20 cellular contexts compared by ENCODE assay signal in the genomic region with DNA sequence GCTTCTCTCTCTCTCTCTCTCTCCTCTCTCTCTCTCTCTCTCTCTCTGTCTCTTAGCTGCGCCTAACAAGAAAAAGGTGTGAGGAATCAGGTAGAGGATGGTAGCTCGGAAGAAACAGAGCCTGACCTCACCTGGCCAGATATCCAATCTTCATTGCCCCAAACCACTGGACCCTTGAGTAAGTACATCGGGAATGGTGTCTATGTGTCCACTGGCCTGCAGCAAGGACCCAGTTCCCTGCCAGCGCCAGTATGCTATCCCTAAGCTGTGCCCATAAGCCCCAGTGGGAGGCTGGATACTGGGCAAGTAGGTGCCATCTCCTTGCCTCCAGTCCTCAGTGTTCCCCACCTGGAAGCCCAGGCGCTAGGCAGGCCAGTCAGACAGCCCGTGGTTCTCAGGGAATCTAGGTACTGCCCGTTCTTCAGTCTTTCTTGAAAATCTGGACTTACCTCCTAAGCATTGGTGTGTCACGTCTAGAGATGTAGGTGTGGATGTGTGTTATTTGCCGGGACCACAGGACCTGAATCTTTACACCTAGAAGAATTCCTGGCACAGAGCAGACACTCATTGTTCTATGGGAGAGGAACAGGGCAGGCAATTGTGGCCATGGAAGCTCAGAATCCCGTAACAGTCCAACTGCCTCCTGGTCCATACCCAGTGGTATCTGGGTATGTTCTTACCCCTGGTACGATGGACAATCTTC. TPM values are rescaled to one million over a fixed set of nuclear protein-coding genes. Genes with fewer than 3 reads are reported as not detected.
A peak's percentile ranks its signal among the peaks of the same experiment; 100 is the strongest.
DNase-seq lines count a peak whose midpoint lies in the region; TF ChIP-seq lines count a peak whose summit lies in the region.
"Had no signal": no experiment of that assay in that cellular context is flagged by ENCODE, and none has a peak within 500 bp of the region (broad histone marks: within the 10 kb centered on the region; RNA-seq: fewer than 3 reads in every experiment).

No MANE protein-coding gene starts in this region.

- peaks cover 11 to 28% of the 10 kb centered on the region in 2 donors for H3K27me3 ChIP-seq in duodenal mucosa (ENCODE audit: control insufficient read depth in 1 of 2, insufficient read depth in 2 of 2, low read length in 2 of 2)
- H3K27me3 ChIP-seq in mucosa of rectum (ENCODE audit: control insufficient read depth in 2 of 2, insufficient read depth in 2 of 2, low read length in 2 of 2), result peaks cover 19 to 22% of the 10 kb centered on the region in 2 donors
- peaks cover 83% of the 10 kb centered on the region for H3K27me3 ChIP-seq in transverse colon
- peaks cover 19 to 50% of the 10 kb centered on the region in 2 donors for H3K27me3 ChIP-seq in right atrium auricular region

- H3K36me3 ChIP-seq in duodenal mucosa (ENCODE audit: control insufficient read depth in 1 of 2, insufficient read depth in 2 of 2, low read length in 2 of 2), result no peaks in the 10 kb centered on the region
- no peaks in the 10 kb centered on the region for H3K36me3 ChIP-seq in mucosa of rectum (ENCODE audit: control insufficient read depth in 2 of 2, insufficient read depth in 2 of 2, low read length in 2 of 2)
- H3K36me3 ChIP-seq in transverse colon, result no peaks in the 10 kb centered on the region
- H3K36me3 ChIP-seq in right atrium auricular region, result no peaks in the 10 kb centered on the region

- no peaks in the 10 kb centered on the region for H3K4me1 ChIP-seq in duodenal mucosa (ENCODE audit: control insufficient read depth in 1 of 2, insufficient read depth in 2 of 2, low read length in 2 of 2)
- peaks cover 4 to 22% of the 10 kb centered on the region in 2 donors for H3K4me1 ChIP-seq in mucosa of rectum (ENCODE audit: control insufficient read depth in 2 of 2, insufficient read depth in 2 of 2, low read length in 2 of 2)
- peaks cover 0 to 43% (median 17%) of the 10 kb centered on the region in 4 donors for H3K4me1 ChIP-seq in transverse colon
- H3K4me1 ChIP-seq in right atrium auricular region, result peaks cover 0 to 31% of the 10 kb centered on the region in 2 donors

- no peaks in the 10 kb centered on the region for H3K9me3 ChIP-seq in duodenal mucosa (ENCODE audit: control insufficient read depth in 1 of 2, low read length in 2 of 2)
- H3K9me3 ChIP-seq in mucosa of rectum (ENCODE audit: control insufficient read depth in 2 of 2, low read length in 2 of 2), result no peaks in the 10 kb centered on the region
- no peaks in the 10 kb centered on the region for H3K9me3 ChIP-seq in transverse colon
- no peaks in the 10 kb centered on the region for H3K9me3 ChIP-seq in right atrium auricular region

- no peak for TF ChIP-seq POLR2A in transverse colon (IDR thresholded peaks at IDR 0.05)

- H3K9ac ChIP-seq in duodenal mucosa (ENCODE audit: low read depth in 1 of 2, low read length in 2 of 2), result peak overlapping the region; percentile 60 to 85
- H3K9ac ChIP-seq in mucosa of rectum (ENCODE audit: low read depth in 1 of 2, low read length in 2 of 2), result peak overlapping the region; percentile 54 to 94

- TF ChIP-seq EP300 in transverse colon (IDR thresholded peaks at IDR 0.05; ENCODE audit: low read depth), result no peak

- H3K27ac ChIP-seq in duodenal mucosa (ENCODE audit: low read depth, low read length), result peak overlapping the region; percentile 61
- H3K27ac ChIP-seq in mucosa of rectum (ENCODE audit: low read depth in 2 of 2, low read length in 2 of 2), result peak overlapping the region; percentile 91 to 95
- peak overlapping the region; percentile 84 to 97 (median 92) for H3K27ac ChIP-seq in transverse colon
- no peak overlapping the region for H3K27ac ChIP-seq in right atrium auricular region
- H3K27ac ChIP-seq: C4-2B, PC-9 had no signal

- H3K4me3 ChIP-seq in duodenal mucosa (ENCODE audit: low read depth in 1 of 2, low read length in 2 of 2), result peak overlapping the region; percentile 64 to 74
- peak overlapping the region; percentile 78 to 88 for H3K4me3 ChIP-seq in mucosa of rectum (ENCODE audit: low read length in 2 of 2)
- peak overlapping the region in 2 of 4 donors; percentile 60 to 61 for H3K4me3 ChIP-seq in transverse colon
- H3K4me3 ChIP-seq in right atrium auricular region, result no peak overlapping the region
- H3K4me3 ChIP-seq: GM12878, PC-9 had no signal

- 23 to 25% methylated on average over 4 to 11 of the region's 11 CpGs for WGBS in transverse colon (ENCODE audit: low coverage in 1 of 2), 2 donors

- in situ Hi-C loops in transverse colon (cut with MboI; ENCODE audit: low pct_ligation_motif_present in 1 of 4, low pct_unique_long_range_greater_than_20kb in 1 of 4, low sequenced_read_pairs in 3 of 4), result loop anchor here (5.0 to 25.0 kb wide), 7 partner anchors 146 to 1036 kb away; no protein-coding TSS in a partner anchor

- intact Hi-C loops in transverse colon (cut with DNase I; ENCODE audit: low total_unique reads), result loop anchor here (5.0 to 10.0 kb wide), 3 partner anchors 149 to 1036 kb away; no protein-coding TSS in a partner anchor

- TF ChIP-seq CTCF in transverse colon (IDR thresholded peaks at IDR 0.05) (no peak), right atrium auricular region (IDR thresholded peaks at IDR 0.05) (no peak)

- DNase-seq in activated effector memory CD4-positive, alpha-beta T cell treated with anti-CD3 and anti-CD28 coated beads, Interleukin-2, amount 50 U/mL, for 16 hours, result peak; percentile 17
- DNase-seq in activated effector memory CD4-positive, alpha-beta T cell treated with Interleukin-2 at 50 U/mL for 16 hours, result no peak
- peak; percentile 29 for DNase-seq in transverse colon
- DNase-seq in SHP77 treated with DMSO at 0.1 percent for 48 hours (lab: John Stamatoyannopoulos, UW), result no peak
- DNase-seq in RPMI8226, result no peak
- DNase-seq in right atrium auricular region (ENCODE audit: low spot score), result no peak
- DNase-seq: COR-L47, Kasumi-1, NCI-H1930, NCI-H2171 treated with DMSO at 0.1 percent for 48 hours, NCI-H774, PC-9, Right ventricle myocardium superior had no signal

RNA-seq across cellular contexts. Expression of gene URAD, which starts 7.3 kb away (rescaled TPM):
- total RNA-seq in transverse colon, result 100 to 1,000 TPM; 124 to 265 (median 168) TPM
- total RNA-seq in right atrium auricular region, result not detected
- total RNA-seq: A172, GM12878, H7, NCI-H460, PC-9, Right ventricle myocardium superior had no signal

RNA-seq across cellular contexts. Expression of gene CDX2, which starts 12.0 kb away (rescaled TPM):
- total RNA-seq in transverse colon, result 100 to 1,000 TPM; 119 to 199 (median 136) TPM
- not detected for total RNA-seq in right atrium auricular region
- total RNA-seq: A172, H7, NCI-H460, PC-9, Right ventricle myocardium superior had no signal

Comparison
In these comparisons a context has a peak if more than half of its experiments do, and no peak if none do; other contexts are left out.
1. DNase-seq: peak in activated effector memory CD4-positive, alpha-beta T cell treated with anti-CD3 and anti-CD28 coated beads, Interleukin-2, amount 50 U/mL, for 16 hours (single experiment) and transverse colon (single experiment); none in activated effector memory CD4-positive, alpha-beta T cell treated with Interleukin-2 at 50 U/mL for 16 hours (single experiment), SHP77 treated with DMSO at 0.1 percent for 48 hours (single experiment), RPMI8226 (single experiment) and right atrium auricular region (single experiment).
2. H3K27ac ChIP-seq: peak in duodenal mucosa (single experiment), mucosa of rectum (2 of 2) and transverse colon (4 of 4); none in right atrium auricular region (0 of 2).
3. H3K4me3 ChIP-seq: peak in duodenal mucosa (2 of 2) and mucosa of rectum (2 of 2); none in right atrium auricular region (0 of 2).
4. RNA of gene URAD, which starts 7.3 kb away (total RNA-seq): 124 to 265 TPM in transverse colon; not detected in right atrium auricular region; every median in the first group is over 100 times any median in the second.
5. RNA of gene CDX2, which starts 12.0 kb away (total RNA-seq): 119 to 199 TPM in transverse colon; not detected in right atrium auricular region; every median in the first group is over 100 times any median in the second.